1 cellular context compared by ENCODE assay signal in genomic region chr1:6239950-6240768, GRCh38.
A peak's percentile ranks its signal among the peaks of the same experiment; 100 is the strongest.
TF ChIP-seq lines count a peak whose summit lies in the region.

No MANE protein-coding gene starts in this region.

TF ChIP-seq in HepG2, 621 proteins besides CTCF, POLR2A, EP300 and RAD21 (continued from another document and continues in another):
- TF ChIP-seq POGK (CRISPR knock-in tag; conservative IDR thresholded peaks at IDR 0.05) (0 out of 2 replicates have a peak, but pooled peaks have one; percentile 22), ELF4 (CRISPR knock-in tag; IDR thresholded peaks at IDR 0.05; ENCODE audit: borderline replicate concordance) (no peak), FOSL2 (CRISPR knock-in tag; IDR thresholded peaks at IDR 0.05) (peak; percentile 76), LCORL (IDR thresholded peaks at IDR 0.05) (no peak), LCORL (CRISPR knock-in tag; IDR thresholded peaks at IDR 0.05) (peak; percentile 63; the same call in 1 of the 2 replicates), SOX5 (CRISPR knock-in tag; IDR thresholded peaks at IDR 0.05; ENCODE audit: borderline replicate concordance) (peak; percentile 84), SOX13 (IDR thresholded peaks at IDR 0.05) (peak; percentile 83; the same call in 1 of the 2 replicates), SOX13 (CRISPR knock-in tag; conservative IDR thresholded peaks at IDR 0.05 in 1 of 2, IDR thresholded peaks at IDR 0.05 in 1 of 2) (peak in 1 of 2 experiments; percentile 91; a peak in 2 of 4 replicates), ARID3A (IDR thresholded peaks at IDR 0.05; ENCODE audit: low read depth, low read length) (peak; percentile 35; the same call in 1 of the 2 replicates), PHF21A (CRISPR knock-in tag; IDR thresholded peaks at IDR 0.05) (peak; percentile 97), HMG20B (CRISPR knock-in tag; conservative IDR thresholded peaks at IDR 0.05) (peak; percentile 66; the same call in 1 of the 2 replicates), NCOA2 (CRISPR knock-in tag; IDR thresholded peaks at IDR 0.05) (peak; percentile 30; the same call in 1 of the 2 replicates), HNF1A (IDR thresholded peaks at IDR 0.05; ENCODE audit: low read depth) (no peak), HNF1A (CRISPR knock-in tag; IDR thresholded peaks at IDR 0.05; ENCODE audit: borderline replicate concordance) (peak; percentile 20; the same call in 1 of the 2 replicates), ZNF432 (CRISPR knock-in tag; IDR thresholded peaks at IDR 0.05; ENCODE audit: borderline replicate concordance) (no peak), TFAP4 (IDR thresholded peaks at IDR 0.05; ENCODE audit: borderline replicate concordance, low read depth) (peak; percentile 88), ZNF577 (CRISPR knock-in tag; IDR thresholded peaks at IDR 0.05; ENCODE audit: borderline replicate concordance, low read depth) (no peak), RXRA (CRISPR knock-in tag; IDR thresholded peaks at IDR 0.05) (0 out of 2 replicates have a peak, but pooled peaks have one; percentile 29), ZFX (CRISPR knock-in tag; IDR thresholded peaks at IDR 0.05; ENCODE audit: low read depth) (peak; percentile 22; the same call in 1 of the 2 replicates), ASH2L (IDR thresholded peaks at IDR 0.05; ENCODE audit: insufficient read length, low read depth, low read length) (no peak), HDAC2 (CRISPR knock-in tag; IDR thresholded peaks at IDR 0.05) (peak; percentile 53; the same call in 1 of the 2 replicates), PAXIP1 (CRISPR knock-in tag; conservative IDR thresholded peaks at IDR 0.05) (peak; percentile 90), HNF4A (CRISPR knock-in tag; IDR thresholded peaks at IDR 0.05) (peak; percentile 60; the same call in 1 of the 2 replicates), ZNF280B (CRISPR knock-in tag; IDR thresholded peaks at IDR 0.05; ENCODE audit: borderline replicate concordance) (no peak), ARID5B (CRISPR knock-in tag; IDR thresholded peaks at IDR 0.05) (peak; percentile 36; the same call in 1 of the 2 replicates), ZNF513 (CRISPR knock-in tag; conservative IDR thresholded peaks at IDR 0.05) (no peak), BATF2 (CRISPR knock-in tag; IDR thresholded peaks at IDR 0.05) (no peak), NKX3-1 (CRISPR knock-in tag; IDR thresholded peaks at IDR 0.05) (no peak), HNF4G (IDR thresholded peaks at IDR 0.05; ENCODE audit: borderline replicate concordance, low read depth, low read length) (peak; percentile 68), HNF4G (CRISPR knock-in tag; IDR thresholded peaks at IDR 0.05; ENCODE audit: borderline replicate concordance, low read depth) (0 out of 2 replicates have a peak, but pooled peaks have one; percentile 28), USF2 (IDR thresholded peaks at IDR 0.05; ENCODE audit: low read depth, low read length) (no peak), USF2 (CRISPR knock-in tag; IDR thresholded peaks at IDR 0.05; ENCODE audit: borderline replicate concordance) (no peak)
